ENCODE assay signal across 20 cellular contexts in genomic region chr10:132710746-132711617, GRCh38.
DNase-seq lines count a peak whose midpoint lies in the region; ATAC-seq and TF ChIP-seq lines count a peak whose summit lies in the region.
"Had no signal": no experiment of that assay in that cellular context is flagged by ENCODE, and none has a peak within 500 bp of the region (broad histone marks: within the 10 kb centered on the region; RNA-seq: fewer than 3 reads in every experiment).

No MANE protein-coding gene starts in this region.

- peaks cover 22% of the 10 kb centered on the region for H3F3A ChIP-seq in neural progenitor cell (ENCODE audit: low read depth)

- no TSS peak for BruUV-seq in MCF 10A (replicated peaks; lab: Mats Ljungman, UMichigan)

- H3K4me3 Mint-ChIP-seq in natural killer cell treated with Interleukin-12 subunit alpha and Interleukin-12 subunit beta and Interleukin-15 and Interleukin-18, amount 100 ng/mL, for 72 hours, result no peak overlapping the region
- no peak overlapping the region for H3K4me3 Mint-ChIP-seq in natural killer cell
- peak overlapping the region; percentile 25 for H3K4me3 Mint-ChIP-seq in neural progenitor cell
- no peak overlapping the region for H3K4me3 Mint-ChIP-seq in MCF 10A (ENCODE audit: unreplicated experiment)

- no peaks in the 10 kb centered on the region for H3K36me3 ChIP-seq in neural progenitor cell
- H3K36me3 ChIP-seq in aorta (ENCODE audit: control insufficient read depth in 1 of 2, insufficient read depth in 2 of 2, low read length in 1 of 2), result peaks cover 0 to 2% of the 10 kb centered on the region in 2 donors

- H4K20me1 ChIP-seq in neural progenitor cell (ENCODE audit: low read depth), result peaks cover 66% of the 10 kb centered on the region

- H3K9me3 ChIP-seq in neural progenitor cell (ENCODE audit: low read depth) (no peaks in the 10 kb centered on the region), aorta (ENCODE audit: control insufficient read depth, low read length) (no peaks in the 10 kb centered on the region)

- WGBS in aorta, 2 donors, result 94 to 95% methylated on average over 18 of the region's 18 CpGs

- no peak overlapping the region for H3K4me3 ChIP-seq in neural progenitor cell
- H3K4me3 ChIP-seq in aorta (ENCODE audit: low read length in 2 of 2), result no peak overlapping the region
- H3K4me3 ChIP-seq: BLaER1 treated with 17β-estradiol and CSF1 and Interleukin-3, amounts not matched to agents 10 nM and 100 nM; GM12878 had no signal

- DNase-seq in natural killer cell treated with Interleukin-12 subunit alpha and Interleukin-12 subunit beta and Interleukin-15 and Interleukin-18, amount 100 ng/mL, for 72 hours (ENCODE audit: low spot score), result peak; percentile 44
- DNase-seq in natural killer cell (no peak), left ventricle myocardium superior (peak; percentile 15), neural progenitor cell (ENCODE audit: low spot score) (no peak), aorta (peak; percentile 26 to 59), GM20000 (ENCODE audit: low spot score) (no peak), MCF 10A (ENCODE audit: unreplicated experiment) (no peak), NCI-H526 (lab: John Stamatoyannopoulos, UW) (no peak)
- DNase-seq: DMS79 treated with DMSO at 0.1 percent for 48 hours, GOT3, NCI-H1048, NCI-H146, NCI-H2081 treated with DMSO at 0.1 percent for 48 hours, NCI-H510A, NCI-H82, SHP77 had no signal

- peaks cover 5% of the 10 kb centered on the region for H3K36me3 Mint-ChIP-seq in natural killer cell treated with Interleukin-12 subunit alpha and Interleukin-12 subunit beta and Interleukin-15 and Interleukin-18, amount 100 ng/mL, for 72 hours
- peaks cover 6% of the 10 kb centered on the region for H3K36me3 Mint-ChIP-seq in natural killer cell
- peaks cover 20% of the 10 kb centered on the region for H3K36me3 Mint-ChIP-seq in neural progenitor cell
- peaks cover 6% of the 10 kb centered on the region for H3K36me3 Mint-ChIP-seq in MCF 10A (ENCODE audit: insufficient read depth, unreplicated experiment)

- H3K4me2 ChIP-seq in neural progenitor cell, result no peak overlapping the region
- H3K4me2 ChIP-seq: BLaER1 treated with 17β-estradiol and CSF1 and Interleukin-3, amounts not matched to agents 10 nM and 100 nM; KMS-11 had no signal

- H3K27ac ChIP-seq in neural progenitor cell, result no peak overlapping the region
- H3K27ac ChIP-seq in aorta (ENCODE audit: low read depth in 1 of 2, low read length in 2 of 2), result no peak overlapping the region
- H3K27ac ChIP-seq: BLaER1 treated with 17β-estradiol and CSF1 and Interleukin-3, amounts not matched to agents 10 nM and 100 nM; KMS-11 had no signal

- H3K27ac Mint-ChIP-seq in natural killer cell treated with Interleukin-12 subunit alpha and Interleukin-12 subunit beta and Interleukin-15 and Interleukin-18, amount 100 ng/mL, for 72 hours, result no peak overlapping the region
- H3K27ac Mint-ChIP-seq in natural killer cell (peak overlapping the region in 1 of 2 donors; percentile 5), neural progenitor cell (no peak overlapping the region), MCF 10A (ENCODE audit: low read depth, unreplicated experiment) (no peak overlapping the region)

- no peak for ATAC-seq in natural killer cell treated with Interleukin-12 subunit alpha and Interleukin-12 subunit beta and Interleukin-15 and Interleukin-18, amount 100 ng/mL, for 72 hours
- ATAC-seq in natural killer cell, result no peak
- no peak for ATAC-seq in left ventricle myocardium superior
- ATAC-seq in aorta (ENCODE audit: low FRiP score), result no peak
- ATAC-seq: GM12878, Panc1 had no signal

- no peak overlapping the region for H3K9ac ChIP-seq in neural progenitor cell
- H3K9ac ChIP-seq: BLaER1 treated with 17β-estradiol and CSF1 and Interleukin-3, amounts not matched to agents 10 nM and 100 nM; KMS-11 had no signal

- H3K27me3 ChIP-seq in neural progenitor cell (peaks cover 51% of the 10 kb centered on the region), aorta (ENCODE audit: control insufficient read depth in 1 of 2, insufficient read depth in 2 of 2, low read length in 1 of 2) (no peaks in the 10 kb centered on the region)
- H3K27me3 ChIP-seq: BLaER1 treated with 17β-estradiol and CSF1 and Interleukin-3, amounts not matched to agents 10 nM and 100 nM had no signal

- intact Hi-C loops in natural killer cell (cut with micrococcal nuclease) (no loop called here), left ventricle myocardium superior (cut with micrococcal nuclease) (no loop called here), aorta (cut with DNase I) (no loop called here), MCF 10A (cut with micrococcal nuclease) (no loop called here)

- peaks cover 0 to 15% of the 10 kb centered on the region in 2 donors for H3K4me1 Mint-ChIP-seq in natural killer cell treated with Interleukin-12 subunit alpha and Interleukin-12 subunit beta and Interleukin-15 and Interleukin-18, amount 100 ng/mL, for 72 hours (ENCODE audit: low read depth in 2 of 2)
- H3K4me1 Mint-ChIP-seq in natural killer cell, result peaks cover 0 to 14% of the 10 kb centered on the region in 2 donors
- H3K4me1 Mint-ChIP-seq in neural progenitor cell, result peaks cover 59% of the 10 kb centered on the region
- H3K4me1 Mint-ChIP-seq in MCF 10A (ENCODE audit: insufficient read depth, unreplicated experiment), result no peaks in the 10 kb centered on the region

- peaks cover 20% of the 10 kb centered on the region for H3K4me1 ChIP-seq in neural progenitor cell
- no peaks in the 10 kb centered on the region for H3K4me1 ChIP-seq in aorta (ENCODE audit: control insufficient read depth in 1 of 2, insufficient read depth in 2 of 2, low read length in 2 of 2)

- H2AFZ ChIP-seq in neural progenitor cell (replicated peaks), result no peak overlapping the region

- no peaks in the 10 kb centered on the region for H3K79me2 ChIP-seq in neural progenitor cell (ENCODE audit: low read depth)

- no peaks in the 10 kb centered on the region for H3K27me3 Mint-ChIP-seq in natural killer cell treated with Interleukin-12 subunit alpha and Interleukin-12 subunit beta and Interleukin-15 and Interleukin-18, amount 100 ng/mL, for 72 hours
- no peaks in the 10 kb centered on the region for H3K27me3 Mint-ChIP-seq in natural killer cell (ENCODE audit: low read depth in 2 of 2)
- H3K27me3 Mint-ChIP-seq in neural progenitor cell (ENCODE audit: insufficient read depth, low read depth), result peaks cover 22% of the 10 kb centered on the region
- no peaks in the 10 kb centered on the region for H3K27me3 Mint-ChIP-seq in MCF 10A (ENCODE audit: insufficient read depth, unreplicated experiment)

- CTCF ChIA-PET in MCF 10A (lab: Yijun Ruan, JAX), result interaction anchor here (0.6 kb wide), 1 partner anchor 451 kb away, joined by 3 read pairs; no protein-coding TSS in a partner anchor

- H3K9me3 Mint-ChIP-seq in natural killer cell treated with Interleukin-12 subunit alpha and Interleukin-12 subunit beta and Interleukin-15 and Interleukin-18, amount 100 ng/mL, for 72 hours, result peaks cover 3% of the 10 kb centered on the region
- H3K9me3 Mint-ChIP-seq in natural killer cell, result peaks cover 4% of the 10 kb centered on the region in 2 donors
- peaks cover 23% of the 10 kb centered on the region for H3K9me3 Mint-ChIP-seq in neural progenitor cell
- peaks cover 7% of the 10 kb centered on the region for H3K9me3 Mint-ChIP-seq in MCF 10A (ENCODE audit: unreplicated experiment)

- POLR2A ChIA-PET in MCF 10A (lab: Yijun Ruan, JAX), result no interaction called here

- TF ChIP-seq CTCF in natural killer cell (IDR thresholded peaks at IDR 0.05), result no peak
- TF ChIP-seq CTCF in neural progenitor cell (IDR thresholded peaks at IDR 0.05), result no peak
- TF ChIP-seq CTCF in GM20000 (IDR thresholded peaks at IDR 0.05; ENCODE audit: extremely low read depth, missing control alignments), result no peak
- TF ChIP-seq CTCF in MCF 10A (IDR thresholded peaks at IDR 0.05; ENCODE audit: unreplicated experiment), result no peak

Comparison
In these comparisons a context has a peak if more than half of its experiments do, and no peak if none do; other contexts are left out.
1. DNase-seq: peak in natural killer cell treated with Interleukin-12 subunit alpha and Interleukin-12 subunit beta and Interleukin-15 and Interleukin-18, amount 100 ng/mL, for 72 hours (single experiment), left ventricle myocardium superior (single experiment) and aorta (2 of 2); none in natural killer cell (single experiment), neural progenitor cell (single experiment), GM20000 (single experiment), MCF 10A (single experiment) and NCI-H526 (0 of 2).